ENCODE assay signal across 1 cellular context in the genomic region with DNA sequence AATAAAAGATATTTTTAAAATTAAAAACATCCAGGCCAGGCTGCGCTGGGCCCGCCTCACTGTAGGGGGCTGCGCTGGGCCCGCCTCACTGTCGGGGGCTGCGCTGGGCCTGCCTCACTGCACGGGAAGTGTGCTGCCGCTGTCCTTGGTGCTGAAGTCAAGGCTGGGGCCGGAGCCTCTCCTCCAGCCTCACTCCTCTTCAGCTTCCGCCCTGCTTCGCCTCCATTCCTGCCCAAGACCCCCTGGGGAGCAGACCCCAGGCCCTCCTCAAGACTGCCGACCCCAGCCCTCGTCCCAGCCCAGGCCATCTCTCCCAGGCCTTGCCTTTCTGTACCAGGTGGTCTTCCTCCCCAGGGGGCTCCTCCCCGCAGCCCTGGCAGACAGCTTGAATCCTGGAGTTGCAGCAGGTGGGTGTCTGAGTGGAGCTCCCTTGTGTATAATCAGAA.
TF ChIP-seq lines count a peak whose summit lies in the region.

No MANE protein-coding gene starts in this region.

TF ChIP-seq in HepG2, 621 proteins besides CTCF, POLR2A, EP300 and RAD21 (continued from another document and continues in another):
- TF ChIP-seq, protein P1, sequence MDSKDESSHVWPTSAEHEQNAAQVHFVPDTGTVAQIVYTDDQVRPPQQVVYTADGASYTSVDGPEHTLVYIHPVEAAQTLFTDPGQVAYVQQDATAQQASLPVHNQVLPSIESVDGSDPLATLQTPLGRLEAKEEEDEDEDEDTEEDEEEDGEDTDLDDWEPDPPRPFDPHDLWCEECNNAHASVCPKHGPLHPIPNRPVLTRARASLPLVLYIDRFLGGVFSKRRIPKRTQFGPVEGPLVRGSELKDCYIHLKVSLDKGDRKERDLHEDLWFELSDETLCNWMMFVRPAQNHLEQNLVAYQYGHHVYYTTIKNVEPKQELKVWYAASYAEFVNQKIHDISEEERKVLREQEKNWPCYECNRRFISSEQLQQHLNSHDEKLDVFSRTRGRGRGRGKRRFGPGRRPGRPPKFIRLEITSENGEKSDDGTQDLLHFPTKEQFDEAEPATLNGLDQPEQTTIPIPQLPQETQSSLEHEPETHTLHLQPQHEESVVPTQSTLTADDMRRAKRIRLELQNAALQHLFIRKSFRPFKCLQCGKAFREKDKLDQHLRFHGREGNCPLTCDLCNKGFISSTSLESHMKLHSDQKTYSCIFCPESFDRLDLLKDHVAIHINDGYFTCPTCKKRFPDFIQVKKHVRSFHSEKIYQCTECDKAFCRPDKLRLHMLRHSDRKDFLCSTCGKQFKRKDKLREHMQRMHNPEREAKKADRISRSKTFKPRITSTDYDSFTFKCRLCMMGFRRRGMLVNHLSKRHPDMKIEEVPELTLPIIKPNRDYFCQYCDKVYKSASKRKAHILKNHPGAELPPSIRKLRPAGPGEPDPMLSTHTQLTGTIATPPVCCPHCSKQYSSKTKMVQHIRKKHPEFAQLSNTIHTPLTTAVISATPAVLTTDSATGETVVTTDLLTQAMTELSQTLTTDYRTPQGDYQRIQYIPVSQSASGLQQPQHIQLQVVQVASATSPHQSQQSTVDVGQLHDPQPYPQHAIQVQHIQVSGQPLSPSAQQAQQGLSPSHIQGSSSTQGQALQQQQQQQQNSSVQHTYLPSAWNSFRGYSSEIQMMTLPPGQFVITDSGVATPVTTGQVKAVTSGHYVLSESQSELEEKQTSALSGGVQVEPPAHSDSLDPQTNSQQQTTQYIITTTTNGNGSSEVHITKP (CRISPR knock-in tag; IDR thresholded peaks at IDR 0.05; ENCODE audit: low read depth): 0 out of 2 replicates have a peak, but pooled peaks have one; percentile 62
- peak; percentile 89 for TF ChIP-seq ARNT2 (CRISPR knock-in tag; IDR thresholded peaks at IDR 0.05; ENCODE audit: low read depth)
- TF ChIP-seq, protein P2, sequence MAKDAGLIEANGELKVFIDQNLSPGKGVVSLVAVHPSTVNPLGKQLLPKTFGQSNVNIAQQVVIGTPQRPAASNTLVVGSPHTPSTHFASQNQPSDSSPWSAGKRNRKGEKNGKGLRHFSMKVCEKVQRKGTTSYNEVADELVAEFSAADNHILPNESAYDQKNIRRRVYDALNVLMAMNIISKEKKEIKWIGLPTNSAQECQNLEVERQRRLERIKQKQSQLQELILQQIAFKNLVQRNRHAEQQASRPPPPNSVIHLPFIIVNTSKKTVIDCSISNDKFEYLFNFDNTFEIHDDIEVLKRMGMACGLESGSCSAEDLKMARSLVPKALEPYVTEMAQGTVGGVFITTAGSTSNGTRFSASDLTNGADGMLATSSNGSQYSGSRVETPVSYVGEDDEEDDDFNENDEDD (CRISPR knock-in tag; IDR thresholded peaks at IDR 0.05; ENCODE audit: borderline replicate concordance): peak; percentile 18; the same call in 1 of the 2 replicates
- TF ChIP-seq TBX3 (IDR thresholded peaks at IDR 0.05; ENCODE audit: borderline replicate concordance): no peak
- TF ChIP-seq CBX5 (CRISPR knock-in tag; IDR thresholded peaks at IDR 0.05; ENCODE audit: borderline replicate concordance): 0 out of 2 replicates have a peak, but pooled peaks have one; percentile 65
- TF ChIP-seq, protein P3, sequence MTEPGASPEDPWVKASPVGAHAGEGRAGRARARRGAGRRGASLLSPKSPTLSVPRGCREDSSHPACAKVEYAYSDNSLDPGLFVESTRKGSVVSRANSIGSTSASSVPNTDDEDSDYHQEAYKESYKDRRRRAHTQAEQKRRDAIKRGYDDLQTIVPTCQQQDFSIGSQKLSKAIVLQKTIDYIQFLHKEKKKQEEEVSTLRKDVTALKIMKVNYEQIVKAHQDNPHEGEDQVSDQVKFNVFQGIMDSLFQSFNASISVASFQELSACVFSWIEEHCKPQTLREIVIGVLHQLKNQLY (CRISPR knock-in tag; IDR thresholded peaks at IDR 0.05): 0 out of 2 replicates have a peak, but pooled peaks have one; percentile 51
- no peak for TF ChIP-seq CHD4 (IDR thresholded peaks at IDR 0.05; ENCODE audit: borderline replicate concordance, low read length)
- peak; percentile 97 for TF ChIP-seq BRCA1 (CRISPR knock-in tag; IDR thresholded peaks at IDR 0.05)
- TF ChIP-seq SALL1 (CRISPR knock-in tag; IDR thresholded peaks at IDR 0.05): peak; percentile 96
- no peak for TF ChIP-seq PHF5A (CRISPR knock-in tag; IDR thresholded peaks at IDR 0.05; ENCODE audit: low read depth, unreplicated experiment)
- TF ChIP-seq, protein P4, sequence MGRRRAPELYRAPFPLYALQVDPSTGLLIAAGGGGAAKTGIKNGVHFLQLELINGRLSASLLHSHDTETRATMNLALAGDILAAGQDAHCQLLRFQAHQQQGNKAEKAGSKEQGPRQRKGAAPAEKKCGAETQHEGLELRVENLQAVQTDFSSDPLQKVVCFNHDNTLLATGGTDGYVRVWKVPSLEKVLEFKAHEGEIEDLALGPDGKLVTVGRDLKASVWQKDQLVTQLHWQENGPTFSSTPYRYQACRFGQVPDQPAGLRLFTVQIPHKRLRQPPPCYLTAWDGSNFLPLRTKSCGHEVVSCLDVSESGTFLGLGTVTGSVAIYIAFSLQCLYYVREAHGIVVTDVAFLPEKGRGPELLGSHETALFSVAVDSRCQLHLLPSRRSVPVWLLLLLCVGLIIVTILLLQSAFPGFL (CRISPR knock-in tag; IDR thresholded peaks at IDR 0.05): peak; percentile 39; the same call in 1 of the 2 replicates
- TF ChIP-seq, protein P5, sequence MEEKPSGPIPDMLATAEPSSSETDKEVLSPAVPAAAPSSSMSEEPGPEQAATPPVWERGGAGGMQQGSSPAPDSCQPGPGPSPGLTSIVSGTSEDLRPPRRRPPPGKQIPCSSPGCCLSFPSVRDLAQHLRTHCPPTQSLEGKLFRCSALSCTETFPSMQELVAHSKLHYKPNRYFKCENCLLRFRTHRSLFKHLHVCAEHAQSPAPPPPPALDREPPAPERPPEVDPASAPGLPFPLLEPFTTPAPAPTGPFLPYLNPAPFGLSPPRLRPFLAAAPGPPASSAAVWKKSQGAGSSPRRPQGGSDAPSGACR (CRISPR knock-in tag; IDR thresholded peaks at IDR 0.05): no peak; the same call in 1 of the 2 replicates
- TF ChIP-seq ZFP1 (CRISPR knock-in tag; IDR thresholded peaks at IDR 0.05): 0 out of 2 replicates have a peak, but pooled peaks have one; percentile 60
- peak; percentile 77; the same call in 1 of the 2 replicates for TF ChIP-seq MTF1 (CRISPR knock-in tag; IDR thresholded peaks at IDR 0.05)
- no peak for TF ChIP-seq HNRNPK (IDR thresholded peaks at IDR 0.05; ENCODE audit: low read depth, low read length, poor library complexity, severe bottlenecking)
- no peak for TF ChIP-seq ZNF564 (CRISPR knock-in tag; IDR thresholded peaks at IDR 0.05)
- peak; percentile 99 for TF ChIP-seq TSC22D2 (CRISPR knock-in tag; IDR thresholded peaks at IDR 0.05; ENCODE audit: borderline replicate concordance)
- TF ChIP-seq ZMYM4 (CRISPR knock-in tag; IDR thresholded peaks at IDR 0.05): peak; percentile 49; the same call in 1 of the 2 replicates
- TF ChIP-seq, protein P6, sequence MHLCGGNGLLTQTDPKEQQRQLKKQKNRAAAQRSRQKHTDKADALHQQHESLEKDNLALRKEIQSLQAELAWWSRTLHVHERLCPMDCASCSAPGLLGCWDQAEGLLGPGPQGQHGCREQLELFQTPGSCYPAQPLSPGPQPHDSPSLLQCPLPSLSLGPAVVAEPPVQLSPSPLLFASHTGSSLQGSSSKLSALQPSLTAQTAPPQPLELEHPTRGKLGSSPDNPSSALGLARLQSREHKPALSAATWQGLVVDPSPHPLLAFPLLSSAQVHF (CRISPR knock-in tag; IDR thresholded peaks at IDR 0.05): peak; percentile 84
- peak; percentile 94; the same call in 1 of the 2 replicates for TF ChIP-seq ISX (CRISPR knock-in tag; conservative IDR thresholded peaks at IDR 0.05)
- peak; percentile 22; the same call in 1 of the 2 replicates for TF ChIP-seq ZNF724P (CRISPR knock-in tag; IDR thresholded peaks at IDR 0.05; ENCODE audit: borderline replicate concordance)
- TF ChIP-seq ATRX (CRISPR knock-in tag; IDR thresholded peaks at IDR 0.05; ENCODE audit: borderline replicate concordance): no peak
- TF ChIP-seq, protein P7, sequence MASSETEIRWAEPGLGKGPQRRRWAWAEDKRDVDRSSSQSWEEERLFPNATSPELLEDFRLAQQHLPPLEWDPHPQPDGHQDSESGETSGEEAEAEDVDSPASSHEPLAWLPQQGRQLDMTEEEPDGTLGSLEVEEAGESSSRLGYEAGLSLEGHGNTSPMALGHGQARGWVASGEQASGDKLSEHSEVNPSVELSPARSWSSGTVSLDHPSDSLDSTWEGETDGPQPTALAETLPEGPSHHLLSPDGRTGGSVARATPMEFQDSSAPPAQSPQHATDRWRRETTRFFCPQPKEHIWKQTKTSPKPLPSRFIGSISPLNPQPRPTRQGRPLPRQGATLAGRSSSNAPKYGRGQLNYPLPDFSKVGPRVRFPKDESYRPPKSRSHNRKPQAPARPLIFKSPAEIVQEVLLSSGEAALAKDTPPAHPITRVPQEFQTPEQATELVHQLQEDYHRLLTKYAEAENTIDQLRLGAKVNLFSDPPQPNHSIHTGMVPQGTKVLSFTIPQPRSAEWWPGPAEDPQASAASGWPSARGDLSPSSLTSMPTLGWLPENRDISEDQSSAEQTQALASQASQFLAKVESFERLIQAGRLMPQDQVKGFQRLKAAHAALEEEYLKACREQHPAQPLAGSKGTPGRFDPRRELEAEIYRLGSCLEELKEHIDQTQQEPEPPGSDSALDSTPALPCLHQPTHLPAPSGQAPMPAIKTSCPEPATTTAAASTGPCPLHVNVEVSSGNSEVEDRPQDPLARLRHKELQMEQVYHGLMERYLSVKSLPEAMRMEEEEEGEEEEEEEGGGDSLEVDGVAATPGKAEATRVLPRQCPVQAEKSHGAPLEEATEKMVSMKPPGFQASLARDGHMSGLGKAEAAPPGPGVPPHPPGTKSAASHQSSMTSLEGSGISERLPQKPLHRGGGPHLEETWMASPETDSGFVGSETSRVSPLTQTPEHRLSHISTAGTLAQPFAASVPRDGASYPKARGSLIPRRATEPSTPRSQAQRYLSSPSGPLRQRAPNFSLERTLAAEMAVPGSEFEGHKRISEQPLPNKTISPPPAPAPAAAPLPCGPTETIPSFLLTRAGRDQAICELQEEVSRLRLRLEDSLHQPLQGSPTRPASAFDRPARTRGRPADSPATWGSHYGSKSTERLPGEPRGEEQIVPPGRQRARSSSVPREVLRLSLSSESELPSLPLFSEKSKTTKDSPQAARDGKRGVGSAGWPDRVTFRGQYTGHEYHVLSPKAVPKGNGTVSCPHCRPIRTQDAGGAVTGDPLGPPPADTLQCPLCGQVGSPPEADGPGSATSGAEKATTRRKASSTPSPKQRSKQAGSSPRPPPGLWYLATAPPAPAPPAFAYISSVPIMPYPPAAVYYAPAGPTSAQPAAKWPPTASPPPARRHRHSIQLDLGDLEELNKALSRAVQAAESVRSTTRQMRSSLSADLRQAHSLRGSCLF (CRISPR knock-in tag; IDR thresholded peaks at IDR 0.05; ENCODE audit: borderline replicate concordance): peak; percentile 81
- no peak for TF ChIP-seq RBAK (CRISPR knock-in tag; IDR thresholded peaks at IDR 0.05)
- TF ChIP-seq, protein P8, sequence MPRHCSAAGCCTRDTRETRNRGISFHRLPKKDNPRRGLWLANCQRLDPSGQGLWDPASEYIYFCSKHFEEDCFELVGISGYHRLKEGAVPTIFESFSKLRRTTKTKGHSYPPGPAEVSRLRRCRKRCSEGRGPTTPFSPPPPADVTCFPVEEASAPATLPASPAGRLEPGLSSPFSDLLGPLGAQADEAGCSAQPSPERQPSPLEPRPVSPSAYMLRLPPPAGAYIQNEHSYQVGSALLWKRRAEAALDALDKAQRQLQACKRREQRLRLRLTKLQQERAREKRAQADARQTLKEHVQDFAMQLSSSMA (CRISPR knock-in tag; IDR thresholded peaks at IDR 0.05): peak; percentile 25; the same call in 1 of the 2 replicates
- no peak for TF ChIP-seq MAFG (CRISPR knock-in tag; IDR thresholded peaks at IDR 0.05)
- TF ChIP-seq JDP2 (CRISPR knock-in tag; IDR thresholded peaks at IDR 0.05; ENCODE audit: borderline replicate concordance): peak; percentile 46; the same call in 1 of the 2 replicates
- peak; percentile 96; the same call in 1 of the 2 replicates for TF ChIP-seq ZNF557 (CRISPR knock-in tag; IDR thresholded peaks at IDR 0.05)
- TF ChIP-seq NKX3-1 (CRISPR knock-in tag; IDR thresholded peaks at IDR 0.05): peak; percentile 99
- no peak for TF ChIP-seq ZNF34 (CRISPR knock-in tag; IDR thresholded peaks at IDR 0.05; ENCODE audit: borderline replicate concordance)
- TF ChIP-seq, protein P9, sequence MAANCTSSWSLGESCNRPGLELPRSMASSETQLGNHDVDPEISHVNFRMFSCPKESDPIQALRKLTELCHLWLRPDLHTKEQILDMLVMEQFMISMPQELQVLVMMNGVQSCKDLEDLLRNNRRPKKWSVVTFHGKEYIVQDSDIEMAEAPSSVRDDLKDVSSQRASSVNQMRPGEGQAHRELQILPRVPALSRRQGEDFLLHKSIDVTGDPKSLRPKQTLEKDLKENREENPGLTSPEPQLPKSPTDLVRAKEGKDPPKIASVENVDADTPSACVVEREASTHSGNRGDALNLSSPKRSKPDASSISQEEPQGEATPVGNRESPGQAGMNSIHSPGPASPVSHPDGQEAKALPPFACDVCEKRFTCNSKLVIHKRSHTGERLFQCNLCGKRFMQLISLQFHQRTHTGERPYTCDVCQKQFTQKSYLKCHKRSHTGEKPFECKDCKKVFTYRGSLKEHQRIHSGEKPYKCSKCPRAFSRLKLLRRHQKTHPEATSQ (CRISPR knock-in tag; IDR thresholded peaks at IDR 0.05; ENCODE audit: borderline replicate concordance): no peak
- no peak for TF ChIP-seq ADNP (CRISPR knock-in tag; IDR thresholded peaks at IDR 0.05)
- 0 out of 2 replicates have a peak, but pooled peaks have one; percentile 75 for TF ChIP-seq ZNF720 (CRISPR knock-in tag; IDR thresholded peaks at IDR 0.05)
- 0 out of 2 replicates have a peak, but pooled peaks have one; percentile 28 for TF ChIP-seq SIX1 (CRISPR knock-in tag; IDR thresholded peaks at IDR 0.05; ENCODE audit: borderline replicate concordance)
- peak; percentile 81 for TF ChIP-seq JARID2 (CRISPR knock-in tag; IDR thresholded peaks at IDR 0.05; ENCODE audit: insufficient replicate concordance)
- no peak for TF ChIP-seq NCOA1 (CRISPR knock-in tag; IDR thresholded peaks at IDR 0.05)
- TF ChIP-seq, protein P10, sequence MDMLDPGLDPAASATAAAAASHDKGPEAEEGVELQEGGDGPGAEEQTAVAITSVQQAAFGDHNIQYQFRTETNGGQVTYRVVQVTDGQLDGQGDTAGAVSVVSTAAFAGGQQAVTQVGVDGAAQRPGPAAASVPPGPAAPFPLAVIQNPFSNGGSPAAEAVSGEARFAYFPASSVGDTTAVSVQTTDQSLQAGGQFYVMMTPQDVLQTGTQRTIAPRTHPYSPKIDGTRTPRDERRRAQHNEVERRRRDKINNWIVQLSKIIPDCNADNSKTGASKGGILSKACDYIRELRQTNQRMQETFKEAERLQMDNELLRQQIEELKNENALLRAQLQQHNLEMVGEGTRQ (IDR thresholded peaks at IDR 0.05; ENCODE audit: low read depth, low read length): no peak
- TF ChIP-seq, protein P10 (CRISPR knock-in tag; IDR thresholded peaks at IDR 0.05; ENCODE audit: borderline replicate concordance): no peak
- TF ChIP-seq GATAD2A (CRISPR knock-in tag; IDR thresholded peaks at IDR 0.05): peak; percentile 42; the same call in 1 of the 2 replicates
- no peak for TF ChIP-seq ZNF496 (CRISPR knock-in tag; IDR thresholded peaks at IDR 0.05; ENCODE audit: insufficient replicate concordance)
- TF ChIP-seq SAFB2 (CRISPR knock-in tag; IDR thresholded peaks at IDR 0.05; ENCODE audit: borderline replicate concordance, low read depth): no peak; the same call in 1 of the 2 replicates
- TF ChIP-seq TMF1 (CRISPR knock-in tag; IDR thresholded peaks at IDR 0.05; ENCODE audit: low read depth): no peak
- peak; percentile 83; the same call in 1 of the 2 replicates for TF ChIP-seq MZF1 (CRISPR knock-in tag; IDR thresholded peaks at IDR 0.05; ENCODE audit: borderline replicate concordance)
